In the genomic region with DNA sequence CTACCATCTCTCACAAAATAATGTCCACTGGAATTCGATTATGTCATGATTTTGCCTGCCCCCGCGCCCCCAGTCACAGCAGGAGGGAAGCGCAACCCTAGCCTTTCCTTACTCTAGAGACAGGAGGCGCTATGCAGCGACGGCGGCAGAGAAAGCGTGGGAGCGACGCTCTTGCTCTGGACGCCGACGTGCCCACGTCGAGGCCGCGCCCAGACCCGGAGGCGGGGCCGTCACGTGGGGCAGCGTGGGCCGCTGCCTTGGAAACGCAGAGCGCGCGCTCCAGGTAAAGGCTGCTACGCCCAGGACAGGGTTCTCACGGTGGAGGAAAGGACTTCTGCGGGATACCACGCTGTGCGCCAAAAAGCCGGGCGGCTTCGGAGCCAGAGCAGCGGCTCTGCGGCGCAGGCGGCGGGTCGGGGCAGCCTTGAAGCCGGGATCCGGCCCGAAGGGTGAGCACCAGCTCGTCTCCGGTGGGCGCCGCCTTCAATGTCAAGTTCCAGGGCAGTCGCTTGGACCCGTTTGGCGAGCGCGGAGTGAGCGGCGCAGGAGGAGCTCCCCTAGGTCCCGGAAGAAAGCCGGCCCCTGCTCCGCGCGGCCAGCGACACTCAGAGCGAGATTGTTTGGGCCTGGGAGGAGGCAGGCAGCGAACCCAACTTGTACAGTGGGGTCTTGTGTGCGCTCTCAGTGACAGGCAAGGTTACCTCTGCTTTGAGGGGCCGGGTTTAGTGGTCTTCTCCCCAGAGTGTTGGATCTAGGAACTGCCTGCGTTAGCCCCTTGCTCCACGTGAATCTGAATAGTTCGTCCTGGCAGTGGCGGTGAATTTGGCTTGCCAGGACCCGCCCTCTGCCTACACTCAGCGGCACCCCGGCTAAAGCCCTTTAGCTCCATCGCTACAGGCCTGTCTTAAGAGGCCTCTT, we compare ENCODE assay signal across 8 cellular contexts.
DNase-seq lines count a peak whose midpoint lies in the region; ATAC-seq and TF ChIP-seq lines count a peak whose summit lies in the region.

No MANE protein-coding gene starts in this region.

- H3K4me2 ChIP-seq in SK-N-SH, result peak overlapping the region; percentile 87
- H3K4me2 ChIP-seq in osteoblast (ENCODE audit: insufficient read depth, low read length), result peak overlapping the region; percentile 88

- intact Hi-C loops in head of caudate nucleus (cut with DNase I), result loop anchor here (5.0 kb wide), 1 partner anchor 179 kb away; no protein-coding TSS in a partner anchor

- no peak for TF ChIP-seq EP300 in SK-N-SH (IDR thresholded peaks at IDR 0.05; ENCODE audit: borderline replicate concordance in 1 of 2, low read depth in 1 of 2, low read length in 1 of 2)

- H3K27me3 ChIP-seq in SK-N-SH (ENCODE audit: insufficient read depth), result no peaks in the 10 kb centered on the region
- no peaks in the 10 kb centered on the region for H3K27me3 ChIP-seq in osteoblast (ENCODE audit: insufficient read depth, low read length)
- H3K27me3 ChIP-seq in thoracic aorta (replicated peaks; ENCODE audit: insufficient read depth), result no peaks in the 10 kb centered on the region

- H2AFZ ChIP-seq in SK-N-SH (ENCODE audit: low read depth) (peak overlapping the region; percentile 96), osteoblast (ENCODE audit: low read length) (peak overlapping the region; percentile 97)

- peak overlapping the region; percentile 68 for H3K9ac ChIP-seq in SK-N-SH

- TF ChIP-seq CTCF in GM10266 (IDR thresholded peaks at IDR 0.05; ENCODE audit: control insufficient read depth, insufficient read depth, low read depth, missing control alignments) (peak; percentile 97), NB4 (IDR thresholded peaks at IDR 0.05; ENCODE audit: low read depth, low read length) (peak; percentile 68), SK-N-SH (IDR thresholded peaks at IDR 0.05) (peak; percentile 82), osteoblast (IDR thresholded peaks at IDR 0.05; ENCODE audit: extremely low read depth, low read depth, low read length) (peak; percentile 82), thoracic aorta (IDR thresholded peaks at IDR 0.05) (peak; percentile 81)

- peaks cover 2% of the 10 kb centered on the region for H3K36me3 Mint-ChIP-seq in activated naive CD8-positive, alpha-beta T cell

- TF ChIP-seq POLR2A in NB4 (IDR thresholded peaks at IDR 0.05; ENCODE audit: extremely low read depth, insufficient read length), result peak; percentile 29

- H3F3A ChIP-seq in SK-N-SH (replicated peaks; ENCODE audit: insufficient read depth), result peaks cover 6% of the 10 kb centered on the region

- H3K36me3 ChIP-seq in SK-N-SH (replicated peaks in 1 of 2; ENCODE audit: control insufficient read depth in 1 of 2, insufficient read depth in 2 of 2, low read length in 1 of 2) (peaks cover 0 to under 1% of the 10 kb centered on the region in 2 experiments), osteoblast (ENCODE audit: insufficient read depth, low read length) (peaks cover 3% of the 10 kb centered on the region), thoracic aorta (no peaks in the 10 kb centered on the region)

- POLR2A ChIA-PET in SK-N-SH (lab: Yijun Ruan, JAX), result interaction anchor here (0.5 kb wide), 1 partner anchor 13 kb away, joined by 3 read pairs; no protein-coding TSS in a partner anchor

- H3K4me1 Mint-ChIP-seq in activated naive CD8-positive, alpha-beta T cell (ENCODE audit: low read depth), result peaks cover 23% of the 10 kb centered on the region

- peak overlapping the region; percentile 94 for H3K4me3 ChIP-seq in NB4 (ENCODE audit: low read depth, low read length)
- H3K4me3 ChIP-seq in SK-N-SH (ENCODE audit: low read depth in 2 of 2, low read length in 1 of 2), result peak overlapping the region; percentile 95
- peak overlapping the region; percentile 86 for H3K4me3 ChIP-seq in osteoblast (ENCODE audit: insufficient read depth, low read length)
- H3K4me3 ChIP-seq in thoracic aorta, result peak overlapping the region; percentile 83

- H3K4me3 Mint-ChIP-seq in activated naive CD8-positive, alpha-beta T cell, result peak overlapping the region; percentile 92

- H3K27ac Mint-ChIP-seq in activated naive CD8-positive, alpha-beta T cell, result peak overlapping the region; percentile 66

- DNase-seq in GM10266 (ENCODE audit: extremely low spot score), result peak; percentile 92
- DNase-seq in NB4 (ENCODE audit: low read depth), result peak; percentile 95
- DNase-seq in SK-N-SH, result peak; percentile 92
- peak; percentile 62 to 95 (median 90) for DNase-seq in head of caudate nucleus
- DNase-seq in osteoblast (ENCODE audit: insufficient read length, low spot score, missing footprints), result peak; percentile 97
- DNase-seq in thoracic aorta (ENCODE audit: low spot score), result peak; percentile 58

- no peaks in the 10 kb centered on the region for H3K27me3 Mint-ChIP-seq in activated naive CD8-positive, alpha-beta T cell

- ATAC-seq in HG02588 (IDR thresholded peaks at IDR 0.05; ENCODE audit: unreplicated experiment) (peak; percentile 93), thoracic aorta (ENCODE audit: insufficient number of reproducible peaks, low FRiP score, low read depth) (peak; percentile 81)

- H4K20me1 ChIP-seq in SK-N-SH (ENCODE audit: insufficient read depth) (no peaks in the 10 kb centered on the region), osteoblast (ENCODE audit: insufficient read depth, low read length) (no peaks in the 10 kb centered on the region)

- TF ChIP-seq RAD21 in SK-N-SH (IDR thresholded peaks at IDR 0.05; ENCODE audit: low read length), result no peak

- H3K79me2 ChIP-seq in SK-N-SH (ENCODE audit: insufficient read depth) (peaks cover 28% of the 10 kb centered on the region), osteoblast (ENCODE audit: insufficient read depth, low read length) (peaks cover 28% of the 10 kb centered on the region)

- H3K9me3 ChIP-seq in SK-N-SH (no peaks in the 10 kb centered on the region), osteoblast (ENCODE audit: low read depth, low read length) (no peaks in the 10 kb centered on the region), thoracic aorta (no peaks in the 10 kb centered on the region)

- CTCF ChIA-PET in SK-N-SH (lab: Yijun Ruan, JAX), result interaction anchor here (1.2 to 3.9 kb wide), 10 partner anchors 9 to 190 kb away, joined by 3 to 25 read pairs (median 6); a partner anchor contains a TSS

- H3K27ac ChIP-seq in SK-N-SH (ENCODE audit: low read depth in 2 of 2, low read length in 1 of 2) (peak overlapping the region; percentile 22 to 68; a peak in 3 of 4 replicates), osteoblast (ENCODE audit: low read depth, low read length) (peak overlapping the region; percentile 78), thoracic aorta (peak overlapping the region; percentile 70 to 72)

- WGBS in SK-N-SH (ENCODE audit: low lambda C conversion rate), result 2% methylated on average over 13 of the region's 74 CpGs

- no peaks in the 10 kb centered on the region for H3K9me2 ChIP-seq in SK-N-SH

- H3K4me1 ChIP-seq in SK-N-SH (ENCODE audit: control insufficient read depth in 1 of 2, insufficient read depth in 2 of 2, low read depth in 1 of 2, low read length in 1 of 2) (peaks cover 0 to 5% of the 10 kb centered on the region in 2 experiments; a peak in 3 of 4 replicates), osteoblast (ENCODE audit: insufficient read depth, low read length) (peaks cover 13% of the 10 kb centered on the region), thoracic aorta (ENCODE audit: control insufficient read depth in 1 of 2, low read depth in 2 of 2) (peaks cover 10 to 12% of the 10 kb centered on the region in 2 donors)

- no peaks in the 10 kb centered on the region for H3K9me3 Mint-ChIP-seq in activated naive CD8-positive, alpha-beta T cell (ENCODE audit: low read depth)

TF ChIP-seq in SK-N-SH, 30 proteins besides CTCF, POLR2A, EP300 and RAD21 (continues in another document):
- TF ChIP-seq ELF1 (IDR thresholded peaks at IDR 0.05) (no peak), RCOR1 (IDR thresholded peaks at IDR 0.05; ENCODE audit: low read length) (no peak), SIN3A (IDR thresholded peaks at IDR 0.05; ENCODE audit: borderline replicate concordance, low read depth, low read length) (peak; percentile 79; the same call in 1 of the 2 replicates), EZH2phosphoT487 (IDR thresholded peaks at IDR 0.05; ENCODE audit: borderline replicate concordance, low read depth) (no peak), FOXM1 (IDR thresholded peaks at IDR 0.05; ENCODE audit: low read depth) (no peak), GATA2 (CRISPR knock-in tag; IDR thresholded peaks at IDR 0.05) (no peak), MEF2A (IDR thresholded peaks at IDR 0.05; ENCODE audit: borderline replicate concordance, low read depth) (no peak)
- TF ChIP-seq, protein P1, sequence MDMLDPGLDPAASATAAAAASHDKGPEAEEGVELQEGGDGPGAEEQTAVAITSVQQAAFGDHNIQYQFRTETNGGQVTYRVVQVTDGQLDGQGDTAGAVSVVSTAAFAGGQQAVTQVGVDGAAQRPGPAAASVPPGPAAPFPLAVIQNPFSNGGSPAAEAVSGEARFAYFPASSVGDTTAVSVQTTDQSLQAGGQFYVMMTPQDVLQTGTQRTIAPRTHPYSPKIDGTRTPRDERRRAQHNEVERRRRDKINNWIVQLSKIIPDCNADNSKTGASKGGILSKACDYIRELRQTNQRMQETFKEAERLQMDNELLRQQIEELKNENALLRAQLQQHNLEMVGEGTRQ (IDR thresholded peaks at IDR 0.05; ENCODE audit: borderline replicate concordance, low read depth, low read length), result peak; percentile 88
- TF ChIP-seq, protein P2, sequence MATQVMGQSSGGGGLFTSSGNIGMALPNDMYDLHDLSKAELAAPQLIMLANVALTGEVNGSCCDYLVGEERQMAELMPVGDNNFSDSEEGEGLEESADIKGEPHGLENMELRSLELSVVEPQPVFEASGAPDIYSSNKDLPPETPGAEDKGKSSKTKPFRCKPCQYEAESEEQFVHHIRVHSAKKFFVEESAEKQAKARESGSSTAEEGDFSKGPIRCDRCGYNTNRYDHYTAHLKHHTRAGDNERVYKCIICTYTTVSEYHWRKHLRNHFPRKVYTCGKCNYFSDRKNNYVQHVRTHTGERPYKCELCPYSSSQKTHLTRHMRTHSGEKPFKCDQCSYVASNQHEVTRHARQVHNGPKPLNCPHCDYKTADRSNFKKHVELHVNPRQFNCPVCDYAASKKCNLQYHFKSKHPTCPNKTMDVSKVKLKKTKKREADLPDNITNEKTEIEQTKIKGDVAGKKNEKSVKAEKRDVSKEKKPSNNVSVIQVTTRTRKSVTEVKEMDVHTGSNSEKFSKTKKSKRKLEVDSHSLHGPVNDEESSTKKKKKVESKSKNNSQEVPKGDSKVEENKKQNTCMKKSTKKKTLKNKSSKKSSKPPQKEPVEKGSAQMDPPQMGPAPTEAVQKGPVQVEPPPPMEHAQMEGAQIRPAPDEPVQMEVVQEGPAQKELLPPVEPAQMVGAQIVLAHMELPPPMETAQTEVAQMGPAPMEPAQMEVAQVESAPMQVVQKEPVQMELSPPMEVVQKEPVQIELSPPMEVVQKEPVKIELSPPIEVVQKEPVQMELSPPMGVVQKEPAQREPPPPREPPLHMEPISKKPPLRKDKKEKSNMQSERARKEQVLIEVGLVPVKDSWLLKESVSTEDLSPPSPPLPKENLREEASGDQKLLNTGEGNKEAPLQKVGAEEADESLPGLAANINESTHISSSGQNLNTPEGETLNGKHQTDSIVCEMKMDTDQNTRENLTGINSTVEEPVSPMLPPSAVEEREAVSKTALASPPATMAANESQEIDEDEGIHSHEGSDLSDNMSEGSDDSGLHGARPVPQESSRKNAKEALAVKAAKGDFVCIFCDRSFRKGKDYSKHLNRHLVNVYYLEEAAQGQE (IDR thresholded peaks at IDR 0.05; ENCODE audit: low read depth, low read length), result no peak

Comparison
In these comparisons a context has a peak if more than half of its experiments do, and no peak if none do; other contexts are left out.
1. Peak in every context shown above with its lines: DNase-seq, ATAC-seq, H3K4me3 ChIP-seq and H3K27ac ChIP-seq.